11 cellular contexts compared by ENCODE assay signal in the genomic region with DNA sequence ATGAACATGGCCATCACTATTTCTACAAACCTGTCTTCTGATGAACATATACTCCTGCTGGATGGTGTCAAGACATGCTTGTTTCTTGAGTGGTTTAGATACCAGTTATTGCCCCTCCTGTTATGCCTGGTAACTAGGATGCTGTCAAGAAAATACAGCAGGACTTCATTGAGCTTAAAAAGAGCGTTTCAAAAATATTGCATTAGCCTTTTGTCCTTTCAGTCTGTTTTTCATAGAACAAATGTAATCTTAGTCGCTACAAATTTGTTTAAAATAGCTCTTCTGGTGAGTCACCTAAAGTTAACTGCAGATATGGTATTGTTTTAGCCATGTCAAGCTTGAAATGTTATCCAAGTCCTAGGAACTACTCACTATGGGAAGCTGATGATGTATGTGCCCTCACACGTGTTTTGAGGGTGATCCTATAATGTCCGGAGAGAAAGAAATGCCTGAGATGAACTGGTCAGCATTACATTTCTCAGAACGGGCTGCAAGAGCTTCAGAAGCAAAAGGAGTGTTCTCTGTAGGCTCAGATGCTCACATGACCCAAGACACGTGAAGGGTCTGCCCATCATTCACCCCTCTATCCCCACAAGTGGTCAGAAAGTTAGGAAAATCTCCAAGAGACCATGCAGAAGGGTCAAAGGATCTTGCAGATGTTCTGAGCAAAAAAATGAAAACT. TPM values are rescaled to one million over a fixed set of nuclear protein-coding genes. Genes with fewer than 3 reads are reported as not detected.
DNase-seq lines count a peak whose midpoint lies in the region; ATAC-seq and TF ChIP-seq lines count a peak whose summit lies in the region.
"Had no signal": no experiment of that assay in that cellular context is flagged by ENCODE, and none has a peak within 500 bp of the region (broad histone marks: within the 10 kb centered on the region; RNA-seq: fewer than 3 reads in every experiment).

No MANE protein-coding gene starts in this region.

- H3K36me3 ChIP-seq in body of pancreas (replicated peaks in 1 of 2; ENCODE audit: insufficient read depth in 1 of 2, low read depth in 2 of 2) (no peaks in the 10 kb centered on the region), stomach smooth muscle (ENCODE audit: control insufficient read depth in 2 of 2, insufficient read depth in 2 of 2, low read length in 2 of 2) (no peaks in the 10 kb centered on the region)

- no peak for TF ChIP-seq CTCF in body of pancreas (IDR thresholded peaks at IDR 0.05)

- H3K4me3 ChIP-seq in body of pancreas: no peak overlapping the region
- H3K4me3 ChIP-seq in stomach smooth muscle (ENCODE audit: low read length in 2 of 2): no peak overlapping the region

- no peak for TF ChIP-seq POLR2A in body of pancreas (IDR thresholded peaks at IDR 0.05)

- ATAC-seq in body of pancreas (no peak), HG02571 (IDR thresholded peaks at IDR 0.05; ENCODE audit: unreplicated experiment) (no peak)

- H3K27me3 ChIP-seq in body of pancreas (no peaks in the 10 kb centered on the region), stomach smooth muscle (ENCODE audit: control insufficient read depth in 1 of 2, insufficient read depth in 2 of 2, low read length in 2 of 2) (no peaks in the 10 kb centered on the region)

- WGBS in body of pancreas, 2 donors: 64 to 65% methylated on average over 6 of the region's 6 CpGs

- no peak overlapping the region for H3K9ac ChIP-seq in stomach smooth muscle (ENCODE audit: low read length in 2 of 2)

- peaks cover 62% of the 10 kb centered on the region for H3K4me1 ChIP-seq in body of pancreas
- H3K4me1 ChIP-seq in stomach smooth muscle (ENCODE audit: control insufficient read depth, insufficient read depth, low read length): peaks cover 41% of the 10 kb centered on the region

- DNase-seq in HS-5 (ENCODE audit: low read depth): peak; percentile 86
- DNase-seq in body of pancreas: no peak
- peak; percentile 60 for DNase-seq in kidney glomerular epithelial cell (lab: John Stamatoyannopoulos, UW)
- DNase-seq in C1 segment of cervical spinal cord (lab: John Stamatoyannopoulos, UW): no peak
- DNase-seq in KG1 (lab: John Stamatoyannopoulos, UW): no peak
- no peak for DNase-seq in NCI-H2196 treated with DMSO at 0.1 percent for 48 hours (lab: John Stamatoyannopoulos, UW; ENCODE audit: unreplicated experiment)
- DNase-seq: activated CD4-positive, alpha-beta T cell treated with anti-CD3 and anti-CD28 coated beads for 1 hour; activated naive CD4-positive, alpha-beta T cell treated with Interleukin-2 at 50 U/mL for 16 hours; NCI-H2107 had no signal

- no peaks in the 10 kb centered on the region for H3K9me3 ChIP-seq in body of pancreas
- no peaks in the 10 kb centered on the region for H3K9me3 ChIP-seq in stomach smooth muscle (ENCODE audit: control insufficient read depth in 2 of 2, low read length in 2 of 2)

- H3K27ac ChIP-seq in body of pancreas: peak overlapping the region in 3 of 4 donors; percentile 50 to 74 (median 72)
- H3K27ac ChIP-seq in stomach smooth muscle (ENCODE audit: low read length): peak overlapping the region; percentile 66

- intact Hi-C loops in body of pancreas (cut with DNase I): no loop called here

RNA-seq across cellular contexts. Expression of gene ADM, which starts 20.7 kb away (rescaled TPM):
- 10 to 100 TPM; 52.7 to 85.4 TPM for total RNA-seq in body of pancreas

RNA-seq across cellular contexts. Expression of gene SBF2, which starts 31.5 kb away (rescaled TPM):
- total RNA-seq in body of pancreas: 10 to 100 TPM; 23.6 to 38.9 TPM

Comparison
In these comparisons a context has a peak if more than half of its experiments do, and no peak if none do; other contexts are left out.
1. DNase-seq: peak in HS-5 (single experiment) and kidney glomerular epithelial cell (single experiment); none in body of pancreas (0 of 4), C1 segment of cervical spinal cord (0 of 14), KG1 (single experiment) and NCI-H2196 treated with DMSO at 0.1 percent for 48 hours (single experiment).